7 cellular contexts compared by ENCODE assay signal in the genomic region with DNA sequence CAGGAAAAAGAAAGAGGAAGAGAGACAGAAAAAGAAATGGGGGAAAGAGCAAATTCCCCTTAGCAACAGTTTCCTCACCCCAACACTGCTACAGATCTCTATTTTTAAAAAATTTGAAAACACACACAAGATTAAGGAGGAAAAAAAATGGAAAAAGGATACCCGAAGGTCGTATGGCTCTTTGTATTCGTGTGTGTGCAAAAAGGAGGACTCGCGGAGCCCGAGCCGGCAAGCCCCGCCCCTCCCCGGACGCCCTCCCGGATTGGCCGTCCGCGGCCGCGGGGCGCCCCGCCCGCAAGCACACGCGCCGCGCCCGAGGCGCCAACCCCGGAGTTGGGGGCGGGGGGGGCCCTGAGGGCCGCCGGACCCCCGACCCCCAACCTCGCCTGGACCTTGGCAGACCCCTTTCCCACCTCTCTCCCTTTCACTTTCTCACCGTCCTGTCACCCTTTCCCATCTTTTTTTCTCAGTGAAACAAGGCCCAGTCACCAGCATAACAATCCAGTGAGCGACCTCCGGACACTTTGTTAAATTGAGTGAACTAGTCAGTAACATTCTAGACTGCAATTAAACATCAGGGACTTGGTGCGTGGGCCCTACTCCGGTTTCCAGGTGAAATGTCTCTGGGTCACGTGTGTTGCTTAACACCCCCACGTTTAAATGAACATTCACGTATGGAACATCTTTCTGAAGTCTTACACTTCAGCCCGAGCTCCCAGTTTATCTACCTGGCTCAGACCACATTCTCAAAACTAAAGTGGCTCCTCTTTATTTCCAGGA. TPM values are rescaled to one million over a fixed set of nuclear protein-coding genes. Genes with fewer than 3 reads are reported as not detected.
A peak's percentile ranks its signal among the peaks of the same experiment; 100 is the strongest.
DNase-seq lines count a peak whose midpoint lies in the region; ATAC-seq and TF ChIP-seq lines count a peak whose summit lies in the region.

A gene with protein sequence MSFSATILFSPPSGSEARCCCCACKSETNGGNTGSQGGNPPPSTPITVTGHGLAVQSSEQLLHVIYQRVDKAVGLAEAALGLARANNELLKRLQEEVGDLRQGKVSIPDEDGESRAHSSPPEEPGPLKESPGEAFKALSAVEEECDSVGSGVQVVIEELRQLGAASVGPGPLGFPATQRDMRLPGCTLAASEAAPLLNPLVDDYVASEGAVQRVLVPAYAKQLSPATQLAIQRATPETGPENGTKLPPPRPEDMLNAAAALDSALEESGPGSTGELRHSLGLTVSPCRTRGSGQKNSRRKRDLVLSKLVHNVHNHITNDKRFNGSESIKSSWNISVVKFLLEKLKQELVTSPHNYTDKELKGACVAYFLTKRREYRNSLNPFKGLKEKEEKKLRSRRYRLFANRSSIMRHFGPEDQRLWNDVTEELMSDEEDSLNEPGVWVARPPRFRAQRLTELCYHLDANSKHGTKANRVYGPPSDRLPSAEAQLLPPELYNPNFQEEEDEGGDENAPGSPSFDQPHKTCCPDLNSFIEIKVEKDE (minus strand): TSS at position 205 of the 780 bp plus-strand sequence. CDS start 11,120 bp downstream, outside the sequence.

- H3K27me3 Mint-ChIP-seq in activated T-helper 17 cell treated with anti-CD3 and anti-CD28 coated beads, Interleukin-2, amount 50 U/mL, for 72 hours = no peaks in the 10 kb centered on the region
- H3K27me3 Mint-ChIP-seq in natural killer cell treated with Interleukin-12 subunit alpha and Interleukin-12 subunit beta and Interleukin-15 and Interleukin-18, amount 100 ng/mL, for 72 hours = no peaks in the 10 kb centered on the region

- H3K36me3 Mint-ChIP-seq in activated T-helper 17 cell treated with anti-CD3 and anti-CD28 coated beads, Interleukin-2, amount 50 U/mL, for 72 hours (ENCODE audit: low read depth) = no peaks in the 10 kb centered on the region
- no peaks in the 10 kb centered on the region for H3K36me3 Mint-ChIP-seq in natural killer cell treated with Interleukin-12 subunit alpha and Interleukin-12 subunit beta and Interleukin-15 and Interleukin-18, amount 100 ng/mL, for 72 hours

- peak within 1 kb of the TSS; percentile 89 for H3K27ac Mint-ChIP-seq in activated T-helper 17 cell treated with anti-CD3 and anti-CD28 coated beads, Interleukin-2, amount 50 U/mL, for 72 hours
- H3K27ac Mint-ChIP-seq in natural killer cell treated with Interleukin-12 subunit alpha and Interleukin-12 subunit beta and Interleukin-15 and Interleukin-18, amount 100 ng/mL, for 72 hours = peak within 1 kb of the TSS; percentile 96 to 98

- peak; percentile 44 for ATAC-seq in GM18867 (IDR thresholded peaks at IDR 0.05; ENCODE audit: unreplicated experiment)
- ATAC-seq in activated T-helper 17 cell treated with anti-CD3 and anti-CD28 coated beads, Interleukin-2, amount 50 U/mL, for 72 hours (replicated peaks) = peak; percentile 42
- ATAC-seq in natural killer cell treated with Interleukin-12 subunit alpha and Interleukin-12 subunit beta and Interleukin-15 and Interleukin-18, amount 100 ng/mL, for 72 hours = peak; percentile 50 to 66

- H3K4me3 ChIP-seq in fibroblast of pulmonary artery (replicated peaks; ENCODE audit: low read depth, low read length) = peak within 1 kb of the TSS; percentile 53

- H3K4me1 Mint-ChIP-seq in activated T-helper 17 cell treated with anti-CD3 and anti-CD28 coated beads, Interleukin-2, amount 50 U/mL, for 72 hours = peaks cover 16% of the 10 kb centered on the region
- peaks cover 24 to 41% of the 10 kb centered on the region in 2 donors for H3K4me1 Mint-ChIP-seq in natural killer cell treated with Interleukin-12 subunit alpha and Interleukin-12 subunit beta and Interleukin-15 and Interleukin-18, amount 100 ng/mL, for 72 hours (ENCODE audit: low read depth in 2 of 2)

- TF ChIP-seq CTCF in fibroblast of pulmonary artery (IDR thresholded peaks at IDR 0.05; ENCODE audit: low read length, missing control alignments) = no peak

- DNase-seq in KG1 (lab: John Stamatoyannopoulos, UW) (peak; percentile 74), RPMI8226 (peak; percentile 77), fibroblast of pulmonary artery (ENCODE audit: low read depth) (peak; percentile 59)
- DNase-seq in natural killer cell treated with Interleukin-12 subunit alpha and Interleukin-12 subunit beta and Interleukin-15 and Interleukin-18, amount 100 ng/mL, for 72 hours (ENCODE audit: low spot score) = peak; percentile 87
- peak; percentile 73 for DNase-seq in stimulated activated naive CD4-positive, alpha-beta T cell treated with Interleukin-2 at 50 U/mL for 16 hours (lab: John Stamatoyannopoulos, UW)

- no peaks in the 10 kb centered on the region for H3K9me3 Mint-ChIP-seq in activated T-helper 17 cell treated with anti-CD3 and anti-CD28 coated beads, Interleukin-2, amount 50 U/mL, for 72 hours
- H3K9me3 Mint-ChIP-seq in natural killer cell treated with Interleukin-12 subunit alpha and Interleukin-12 subunit beta and Interleukin-15 and Interleukin-18, amount 100 ng/mL, for 72 hours = no peaks in the 10 kb centered on the region

- peak within 1 kb of the TSS; percentile 99 for H3K4me3 Mint-ChIP-seq in activated T-helper 17 cell treated with anti-CD3 and anti-CD28 coated beads, Interleukin-2, amount 50 U/mL, for 72 hours
- peak within 1 kb of the TSS; percentile 97 for H3K4me3 Mint-ChIP-seq in natural killer cell treated with Interleukin-12 subunit alpha and Interleukin-12 subunit beta and Interleukin-15 and Interleukin-18, amount 100 ng/mL, for 72 hours

RNA-seq across cellular contexts. Expression of the gene that starts here (rescaled TPM):
- 1 to 10 TPM; 8.5 to 9.6 TPM for total RNA-seq in activated T-helper 17 cell treated with anti-CD3 and anti-CD28 coated beads, Interleukin-2, amount 50 U/mL, for 72 hours
- 10 to 100 TPM in 1 of 2 donors, 1 to 10 TPM in 1; 2.8 to 10.8 TPM for total RNA-seq in natural killer cell treated with Interleukin-12 subunit alpha and Interleukin-12 subunit beta and Interleukin-15 and Interleukin-18, amount 100 ng/mL, for 72 hours

Comparison
In these comparisons a context has a peak if more than half of its experiments do, and no peak if none do; other contexts are left out.
1. Peak in every context shown above with its lines: DNase-seq, ATAC-seq and H3K4me3 ChIP-seq.